ENCODE assay signal across 14 cellular contexts in the genomic region with DNA sequence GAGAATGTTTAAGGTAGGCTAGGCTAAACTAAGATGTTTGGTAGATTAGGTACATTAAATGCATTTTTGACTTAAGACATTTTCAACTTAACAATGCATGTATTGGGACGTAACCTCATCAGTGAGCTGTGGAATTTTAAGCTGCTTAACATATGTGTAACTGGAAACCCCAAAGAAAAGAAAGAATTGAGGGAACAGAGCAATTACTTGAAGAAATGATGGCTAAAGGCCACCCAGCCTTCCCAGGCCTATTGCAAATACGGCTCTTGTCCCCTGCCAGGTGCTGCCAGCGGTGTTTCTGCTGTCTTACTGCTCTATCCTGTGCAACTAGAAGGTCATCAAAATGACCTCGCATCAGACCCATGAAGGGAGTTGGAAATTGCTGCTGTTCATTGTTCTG.
"Had no signal": no experiment of that assay in that cellular context is flagged by ENCODE, and none has a peak within 500 bp of the region (broad histone marks: within the 10 kb centered on the region; RNA-seq: fewer than 3 reads in every experiment).

No MANE protein-coding gene starts in this region.

- H3K27me3 Mint-ChIP-seq: naive B cell had no signal

- H3K4me3 ChIP-seq: ascending aorta, thoracic aorta had no signal

- H3K9me3 ChIP-seq: ascending aorta, thoracic aorta had no signal

- DNase-seq: activated CD4-positive, alpha-beta T cell treated with anti-CD3 and anti-CD28 coated beads for 48 hours; activated CD8-positive, alpha-beta memory T cell treated with anti-CD3 and anti-CD28 coated beads, Interleukin-2, amount 50 U/mL, for 48 hours; activated CD8-positive, alpha-beta T cell treated with anti-CD3 and anti-CD28 coated beads, Interleukin-2, amount 10 ng/mL, durations not matched to agents 7 days and 5 days; activated gamma-delta T cell treated with Interleukin-2 at 50 U/mL for 16 hours; activated T-cell treated with anti-CD3 and anti-CD28 coated beads, Interleukin-2, amount 50 U/mL, for 72 hours; dermis blood vessel endothelial cell; foreskin melanocyte; naive B cell; T-helper 1 cell had no signal

- H3K4me3 Mint-ChIP-seq: activated CD8-positive, alpha-beta T cell treated with anti-CD3 and anti-CD28 coated beads, Interleukin-2, amount 10 ng/mL, durations not matched to agents 7 days and 5 days; activated T-cell treated with anti-CD3 and anti-CD28 coated beads, Interleukin-2, amount 50 U/mL, for 72 hours; stimulated activated effector memory CD8-positive, alpha-beta T cell treated with anti-CD3 and anti-CD28 coated beads, Interleukin-12 subunit alpha, Interleukin-12 subunit beta, amount 100 ng/mL, for 72 hours had no signal

- ATAC-seq: activated CD8-positive, alpha-beta T cell treated with anti-CD3 and anti-CD28 coated beads, Interleukin-2, amount 10 ng/mL, durations not matched to agents 7 days and 5 days; activated T-cell treated with anti-CD3 and anti-CD28 coated beads, Interleukin-2, amount 50 U/mL, for 72 hours; SK-N-SH treated with all-trans-retinoic acid at 6 μM for 48 hours; stimulated activated effector memory CD8-positive, alpha-beta T cell treated with anti-CD3 and anti-CD28 coated beads, Interleukin-12 subunit alpha, Interleukin-12 subunit beta, amount 100 ng/mL, for 72 hours had no signal

- H3K27me3 ChIP-seq: ascending aorta had no signal

- H3K27ac ChIP-seq: ascending aorta, epithelial cell of prostate, thoracic aorta had no signal

- H3K9me3 Mint-ChIP-seq: activated T-cell treated with anti-CD3 and anti-CD28 coated beads, Interleukin-2, amount 50 U/mL, for 72 hours; stimulated activated effector memory CD8-positive, alpha-beta T cell treated with anti-CD3 and anti-CD28 coated beads, Interleukin-12 subunit alpha, Interleukin-12 subunit beta, amount 100 ng/mL, for 72 hours had no signal

- H3K27ac Mint-ChIP-seq: activated CD8-positive, alpha-beta T cell treated with anti-CD3 and anti-CD28 coated beads, Interleukin-2, amount 10 ng/mL, durations not matched to agents 7 days and 5 days; stimulated activated effector memory CD8-positive, alpha-beta T cell treated with anti-CD3 and anti-CD28 coated beads, Interleukin-12 subunit alpha, Interleukin-12 subunit beta, amount 100 ng/mL, for 72 hours had no signal
